In genomic region chr1:221800831-221801610, GRCh38 we compare ENCODE assay signal across 16 cellular contexts. TPM values are rescaled to one million over a fixed set of nuclear protein-coding genes. Genes with fewer than 3 reads are reported as not detected.
DNase-seq lines count a peak whose midpoint lies in the region; ATAC-seq and TF ChIP-seq lines count a peak whose summit lies in the region.
"Had no signal": no experiment of that assay in that cellular context is flagged by ENCODE, and none has a peak within 500 bp of the region (broad histone marks: within the 10 kb centered on the region; RNA-seq: fewer than 3 reads in every experiment).

No MANE protein-coding gene starts in this region.

- H3K79me2 ChIP-seq in hepatocyte (no peaks in the 10 kb centered on the region), GM23338 (replicated peaks; ENCODE audit: insufficient read depth) (no peaks in the 10 kb centered on the region)

- H3K36me3 ChIP-seq in hepatocyte (replicated peaks; ENCODE audit: insufficient read depth, low read depth) (no peaks in the 10 kb centered on the region), GM23338 (ENCODE audit: insufficient read depth) (no peaks in the 10 kb centered on the region), BE2C (no peaks in the 10 kb centered on the region)
- H3K36me3 ChIP-seq: esophagus muscularis mucosa, pancreas had no signal

- H3K27ac Mint-ChIP-seq in CD4-positive, alpha-beta T cell: no peak overlapping the region
- peak overlapping the region in 1 of 2 donors; percentile 11 for H3K27ac Mint-ChIP-seq in effector memory CD8-positive, alpha-beta T cell
- no peak overlapping the region for H3K27ac Mint-ChIP-seq in GM23338
- H3K27ac Mint-ChIP-seq: brain; stimulated activated naive B cell treated with anti-CD40 and anti-IgM and Interleukin-4, amounts not matched to agents 10 μg/mL and 1 μg/mL and 100 μg/mL, for 72 hours had no signal

- peak; percentile 32 for ATAC-seq in CD4-positive, alpha-beta T cell (ENCODE audit: poor library complexity)
- ATAC-seq in GM18870 (IDR thresholded peaks at IDR 0.05; ENCODE audit: unreplicated experiment): peak; percentile 41
- ATAC-seq in effector memory CD8-positive, alpha-beta T cell (replicated peaks): peak; percentile 82
- ATAC-seq in GM23338: no peak
- ATAC-seq: Right ventricle myocardium inferior had no signal

- no peaks in the 10 kb centered on the region for H3K9me2 ChIP-seq in hepatocyte (replicated peaks; ENCODE audit: insufficient read depth)
- H3K9me2 ChIP-seq in GM23338 (ENCODE audit: insufficient read depth): 0 out of 2 replicates have a peak, but pooled peaks cover 3% of the 10 kb centered on the region

- no peak for DNase-seq in CD4-positive, alpha-beta T cell
- DNase-seq in Jurkat, Clone E6-1 (ENCODE audit: low read depth, low spot score): peak; percentile 60
- DNase-seq in effector memory CD8-positive, alpha-beta T cell: no peak
- DNase-seq in hepatocyte (ENCODE audit: low spot score): no peak
- no peak for DNase-seq in GM23338 (ENCODE audit: low spot score)
- no peak for DNase-seq in 8988T
- DNase-seq in BE2C: no peak
- DNase-seq: activated effector memory CD4-positive, alpha-beta T cell treated with anti-CD3 and anti-CD28 coated beads, Interleukin-2, amount 50 U/mL, for 16 hours; dermis blood vessel endothelial cell; midbrain; pancreas; stimulated activated naive B cell treated with anti-CD40 and anti-IgM and Interleukin-4, amounts not matched to agents 10 μg/mL and 1 μg/mL and 100 μg/mL, for 72 hours had no signal

- H3K4me1 ChIP-seq in hepatocyte (ENCODE audit: insufficient read depth) (no peaks in the 10 kb centered on the region), GM23338 (ENCODE audit: insufficient read depth) (peaks cover 4% of the 10 kb centered on the region; the same call in 1 of the 2 replicates), BE2C (no peaks in the 10 kb centered on the region)
- H3K4me1 ChIP-seq: esophagus muscularis mucosa had no signal

- no peaks in the 10 kb centered on the region for H3K27me3 Mint-ChIP-seq in CD4-positive, alpha-beta T cell
- no peaks in the 10 kb centered on the region for H3K27me3 Mint-ChIP-seq in effector memory CD8-positive, alpha-beta T cell
- H3K27me3 Mint-ChIP-seq in GM23338 (ENCODE audit: insufficient read depth, low read depth, poor library complexity): peaks cover 5% of the 10 kb centered on the region
- H3K27me3 Mint-ChIP-seq: stimulated activated naive B cell treated with anti-CD40 and anti-IgM and Interleukin-4, amounts not matched to agents 10 μg/mL and 1 μg/mL and 100 μg/mL, for 72 hours had no signal

- POLR2A ChIA-PET in CD4-positive, alpha-beta T cell (lab: Charles Lee): interaction anchor here (0.6 kb wide), 1 partner anchor 149 kb away, joined by 3 read pairs; no protein-coding TSS in a partner anchor

- whole genome bisulfite sequencing in hepatocyte (ENCODE audit: low lambda C conversion rate, missing lambda C conversion rate): 85% methylated on average over 6 of the region's 6 CpGs

- H3K9me3 Mint-ChIP-seq in CD4-positive, alpha-beta T cell: no peaks in the 10 kb centered on the region
- H3K9me3 Mint-ChIP-seq in effector memory CD8-positive, alpha-beta T cell: no peaks in the 10 kb centered on the region
- no peaks in the 10 kb centered on the region for H3K9me3 Mint-ChIP-seq in GM23338

- no peak overlapping the region for H3K4me3 ChIP-seq in Jurkat, Clone E6-1 (ENCODE audit: low read length)
- H3K4me3 ChIP-seq in hepatocyte: no peak overlapping the region
- no peak overlapping the region for H3K4me3 ChIP-seq in GM23338
- H3K4me3 ChIP-seq in BE2C (ENCODE audit: low read depth, low read length): no peak overlapping the region
- H3K4me3 ChIP-seq: esophagus muscularis mucosa, pancreas had no signal

- no peak overlapping the region for H3K4me3 Mint-ChIP-seq in CD4-positive, alpha-beta T cell
- no peak overlapping the region for H3K4me3 Mint-ChIP-seq in effector memory CD8-positive, alpha-beta T cell
- no peak overlapping the region for H3K4me3 Mint-ChIP-seq in GM23338
- H3K4me3 Mint-ChIP-seq: brain; stimulated activated naive B cell treated with anti-CD40 and anti-IgM and Interleukin-4, amounts not matched to agents 10 μg/mL and 1 μg/mL and 100 μg/mL, for 72 hours had no signal

- no peaks in the 10 kb centered on the region for H3F3A ChIP-seq in GM23338 (replicated peaks; ENCODE audit: low read depth)

- H3K27me3 ChIP-seq in CD4-positive, alpha-beta T cell (ENCODE audit: control insufficient read depth, insufficient read depth, low read length): no peaks in the 10 kb centered on the region
- H3K27me3 ChIP-seq in hepatocyte: no peaks in the 10 kb centered on the region
- no peaks in the 10 kb centered on the region for H3K27me3 ChIP-seq in GM23338 (ENCODE audit: insufficient read depth)
- H3K27me3 ChIP-seq in BE2C: no peaks in the 10 kb centered on the region
- H3K27me3 ChIP-seq: esophagus muscularis mucosa, pancreas had no signal

- H3K36me3 Mint-ChIP-seq in CD4-positive, alpha-beta T cell (ENCODE audit: low read depth): no peaks in the 10 kb centered on the region
- no peaks in the 10 kb centered on the region for H3K36me3 Mint-ChIP-seq in effector memory CD8-positive, alpha-beta T cell (ENCODE audit: insufficient read depth)
- no peaks in the 10 kb centered on the region for H3K36me3 Mint-ChIP-seq in GM23338 (ENCODE audit: low read depth)
- H3K36me3 Mint-ChIP-seq: brain had no signal

- H4K20me1 ChIP-seq in hepatocyte (ENCODE audit: insufficient read depth, poor library complexity, severe bottlenecking) (no peaks in the 10 kb centered on the region), GM23338 (replicated peaks; ENCODE audit: insufficient read depth) (no peaks in the 10 kb centered on the region)

- H3K4me2 ChIP-seq in hepatocyte: no peak overlapping the region
- H3K4me2 ChIP-seq in GM23338: no peak overlapping the region

- H2AFZ ChIP-seq in hepatocyte: no peak overlapping the region
- H2AFZ ChIP-seq in GM23338: no peak overlapping the region

- H3K4me1 Mint-ChIP-seq in CD4-positive, alpha-beta T cell (ENCODE audit: low read depth): peaks cover 7% of the 10 kb centered on the region
- peaks cover 4 to 6% of the 10 kb centered on the region in 2 donors for H3K4me1 Mint-ChIP-seq in effector memory CD8-positive, alpha-beta T cell (ENCODE audit: low read depth in 2 of 2)
- peaks cover 4% of the 10 kb centered on the region; the same call in 1 of the 3 replicates for H3K4me1 Mint-ChIP-seq in GM23338
- H3K4me1 Mint-ChIP-seq: brain had no signal

- H3K9me3 ChIP-seq in CD4-positive, alpha-beta T cell (ENCODE audit: control insufficient read depth, low read length): peaks cover 4% of the 10 kb centered on the region
- H3K9me3 ChIP-seq in hepatocyte (ENCODE audit: low read depth): no peaks in the 10 kb centered on the region
- H3K9me3 ChIP-seq in BE2C: no peaks in the 10 kb centered on the region
- H3K9me3 ChIP-seq: pancreas had no signal

- no peak for TF ChIP-seq CTCF in CD4-positive, alpha-beta T cell (IDR thresholded peaks at IDR 0.05)
- TF ChIP-seq CTCF in hepatocyte (IDR thresholded peaks at IDR 0.05; ENCODE audit: poor library complexity) (no peak), GM23338 (conservative IDR thresholded peaks at IDR 0.05; ENCODE audit: low read depth in 2 of 2) (no peak), BE2C (IDR thresholded peaks at IDR 0.05; ENCODE audit: low read depth, low read length) (no peak)

- intact Hi-C loops in CD4-positive, alpha-beta T cell (cut with DNase I, micrococcal nuclease): no loop called here

- CTCF ChIA-PET in CD4-positive, alpha-beta T cell (lab: Charles Lee): no interaction called here

- no peak overlapping the region for H3K27ac ChIP-seq in CD4-positive, alpha-beta T cell (ENCODE audit: low read depth, low read length)
- H3K27ac ChIP-seq in hepatocyte (no peak overlapping the region), GM23338 (ENCODE audit: low read depth) (no peak overlapping the region)
- H3K27ac ChIP-seq: esophagus muscularis mucosa, pancreas had no signal

TF ChIP-seq in GM23338, 12 proteins besides CTCF, POLR2A, EP300 and RAD21 (continues in another document):
- TF ChIP-seq ETS1 (IDR thresholded peaks at IDR 0.05): no peak
- TF ChIP-seq JUNB (IDR thresholded peaks at IDR 0.05; ENCODE audit: unreplicated experiment): no peak
- no peak for TF ChIP-seq POLR2AphosphoS5 (IDR thresholded peaks at IDR 0.05; ENCODE audit: low read depth)

RNA-seq across cellular contexts. Expression of gene DUSP10, which starts 59.1 kb away (rescaled TPM):
- 10 to 100 TPM; 66.9 to 70.9 TPM for total RNA-seq in CD4-positive, alpha-beta T cell
- polyA plus RNA-seq in Jurkat, Clone E6-1 (2012; ENCODE audit: insufficient read depth, insufficient read length): 1.7 TPM
- 16.5 and 17.6 TPM in 2 replicates for total RNA-seq in hepatocyte
- polyA plus RNA-seq in hepatocyte (13.1 and 14.9 TPM in 2 replicates), GM23338 (2016; fragmentation: Nextera tagmentation; extraction: Ambion mirVana) (1.1 and 1.6 TPM in 2 replicates)
- total RNA-seq in GM23338 (2014; rRNA removed; shearing (Covaris generic)): 1.0 and 1.5 TPM in 2 replicates
- 17.0 TPM for polyA plus RNA-seq in BE2C (2012; ENCODE audit: insufficient read depth, insufficient read length, low read depth)
